In the genomic region with DNA sequence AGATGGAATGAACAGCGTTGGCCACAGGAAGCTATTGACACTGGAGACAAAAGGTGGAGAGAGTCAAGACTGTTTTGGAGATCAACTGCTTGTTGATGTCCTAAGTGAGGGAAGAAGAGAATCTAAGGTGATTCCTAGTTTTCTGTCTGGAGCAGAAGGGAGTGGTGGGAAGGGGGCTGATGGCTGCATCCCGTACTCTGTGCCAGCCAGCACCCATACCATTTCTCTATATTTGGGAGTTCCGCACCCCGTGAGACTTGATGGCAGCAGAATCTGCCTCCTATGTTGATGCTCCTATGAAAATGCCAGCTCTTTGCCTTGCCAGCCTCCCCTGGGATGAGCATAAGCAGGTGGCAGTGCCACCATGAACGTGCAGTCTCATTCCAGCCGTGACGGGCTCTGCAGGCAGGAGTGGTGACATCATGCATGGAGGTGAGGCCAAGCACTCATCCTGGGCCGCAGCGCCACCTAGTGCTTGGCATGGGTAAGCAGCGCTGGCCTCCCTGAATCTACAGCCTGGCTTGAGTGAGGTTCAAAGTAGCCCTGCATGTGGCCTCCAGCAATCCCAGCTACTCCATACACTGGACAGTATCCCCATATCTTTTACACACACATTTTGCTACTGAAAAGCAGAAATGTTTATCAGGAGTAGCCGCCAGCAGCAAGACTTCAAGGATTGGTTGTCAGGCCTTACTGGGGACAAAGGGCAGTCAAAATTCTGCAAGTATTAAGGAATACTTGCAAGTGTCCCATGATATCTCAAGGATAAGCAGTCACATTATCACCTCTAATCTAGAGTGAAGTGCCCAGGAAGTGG, we compare ENCODE assay signal across 8 cellular contexts.
DNase-seq lines count a peak whose midpoint lies in the region; ATAC-seq and TF ChIP-seq lines count a peak whose summit lies in the region.

No MANE protein-coding gene starts in this region.

- peaks cover 24% of the 10 kb centered on the region for H3K36me3 ChIP-seq in WERI-Rb-1

- H3K9me3 ChIP-seq in WERI-Rb-1 (ENCODE audit: severe bottlenecking): no peaks in the 10 kb centered on the region

- DNase-seq in ACHN: peak; percentile 91
- peak; percentile 85 for DNase-seq in NCI-H2171 (lab: John Stamatoyannopoulos, UW)
- peak; percentile 82 for DNase-seq in WERI-Rb-1
- DNase-seq in T47D (ENCODE audit: low read depth in 1 of 2, low spot score in 1 of 2): peak; percentile 57 to 87
- peak; percentile 78 for DNase-seq in iris pigment epithelial cell (ENCODE audit: low read depth)
- DNase-seq in stimulated activated CD4-positive, alpha-beta T cell treated with anti-CD3 and anti-CD28 coated beads, Interleukin-15, amount 100 ng/mL, for 1 hour (ENCODE audit: low read depth in 1 of 2, low spot score in 1 of 2): peak; percentile 47 to 72

- TF ChIP-seq CTCF in WERI-Rb-1 (IDR thresholded peaks at IDR 0.05; ENCODE audit: low read depth, low read length): peak; percentile 99

- H3K27ac ChIP-seq in WERI-Rb-1: no peak overlapping the region

- H3K27me3 ChIP-seq in WERI-Rb-1 (ENCODE audit: insufficient read depth, low read depth, severe bottlenecking): no peaks in the 10 kb centered on the region

- no peak overlapping the region for H3K4me3 ChIP-seq in WERI-Rb-1 (ENCODE audit: low read depth, low read length)

- ATAC-seq in GM18861 (IDR thresholded peaks at IDR 0.05; ENCODE audit: unreplicated experiment) (peak; percentile 91), HG03135 (IDR thresholded peaks at IDR 0.05; ENCODE audit: unreplicated experiment) (peak; percentile 90)

- in situ Hi-C loops in ACHN (cut with HindIII; ENCODE audit: low pct_ligation_motif_present, low pct_unique_long_range_greater_than_20kb, low sequenced_read_pairs): no loop called here
- in situ Hi-C loops in T47D (cut with HindIII; ENCODE audit: low pct_unique_long_range_greater_than_20kb, low sequenced_read_pairs): no loop called here
